ENCODE assay signal across 18 cellular contexts in genomic region chr6:18165746-18166145, GRCh38. TPM values are rescaled to one million over a fixed set of nuclear protein-coding genes. Genes with fewer than 3 reads are reported as not detected.
"Had no signal": no experiment of that assay in that cellular context is flagged by ENCODE, and none has a peak within 500 bp of the region (broad histone marks: within the 10 kb centered on the region; RNA-seq: fewer than 3 reads in every experiment).

No MANE protein-coding gene starts in this region.

- H3K4me3 Mint-ChIP-seq: activated B cell treated with CpG ODN at 0.5 μM for 24 hours; activated T-cell treated with anti-CD3 and anti-CD28 coated beads, Interleukin-2, amount 50 U/mL, for 72 hours; naive B cell; stimulated activated effector memory CD8-positive, alpha-beta T cell treated with anti-CD3 and anti-CD28 coated beads, Interleukin-12 subunit alpha, Interleukin-12 subunit beta, amount 100 ng/mL, for 72 hours; T-helper 17 cell had no signal

- H3K9me3 Mint-ChIP-seq: activated B cell treated with CpG ODN at 0.5 μM for 24 hours; activated naive CD4-positive, alpha-beta T cell treated with anti-CD3 and anti-CD28 coated beads, Interleukin-2, amount 50 U/mL, for 72 hours; stimulated activated effector memory CD8-positive, alpha-beta T cell treated with anti-CD3 and anti-CD28 coated beads, Interleukin-12 subunit alpha, Interleukin-12 subunit beta, amount 100 ng/mL, for 72 hours had no signal

- H3K4me1 ChIP-seq: colonic mucosa, esophagus muscularis mucosa, lower lobe of right lung had no signal

- H3K9me3 ChIP-seq: colonic mucosa, esophagus muscularis mucosa, thoracic aorta had no signal

- H3K4me3 ChIP-seq: colonic mucosa, esophagus muscularis mucosa, lower lobe of right lung, thoracic aorta had no signal

- H3K4me1 Mint-ChIP-seq: activated B cell treated with CpG ODN at 0.5 μM for 24 hours, T-helper 17 cell had no signal

- H3K27ac ChIP-seq: colonic mucosa, esophagus muscularis mucosa, lower lobe of right lung, thoracic aorta had no signal

- H3K27me3 ChIP-seq: colonic mucosa, esophagus muscularis mucosa had no signal

- H3K27me3 Mint-ChIP-seq: activated B cell treated with CpG ODN at 0.5 μM for 24 hours, naive B cell, T-helper 17 cell had no signal

- H3K27ac Mint-ChIP-seq: activated B cell treated with CpG ODN at 0.5 μM for 24 hours; activated naive CD4-positive, alpha-beta T cell treated with anti-CD3 and anti-CD28 coated beads, Interleukin-2, amount 50 U/mL, for 72 hours; activated T-cell treated with anti-CD3 and anti-CD28 coated beads, Interleukin-2, amount 50 U/mL, for 72 hours; naive B cell; stimulated activated effector memory CD8-positive, alpha-beta T cell treated with anti-CD3 and anti-CD28 coated beads, Interleukin-12 subunit alpha, Interleukin-12 subunit beta, amount 100 ng/mL, for 72 hours; T-helper 17 cell had no signal

- DNase-seq: activated B cell treated with CpG ODN at 0.5 μM for 24 hours; activated CD4-positive, alpha-beta T cell treated with anti-CD3 and anti-CD28 coated beads for 48 hours; activated CD8-positive, alpha-beta memory T cell treated with anti-CD3 and anti-CD28 coated beads, Interleukin-2, amount 50 U/mL, for 48 hours; activated gamma-delta T cell; activated T-cell treated with anti-CD3 and anti-CD28 coated beads, Interleukin-2, amount 50 U/mL, for 72 hours; amniotic stem cell; caudate nucleus; colonic mucosa; foreskin melanocyte; head of caudate nucleus; midbrain; naive B cell; T-helper 17 cell had no signal

RNA-seq across cellular contexts. Expression of gene NHLRC1, which starts 43.3 kb away (rescaled TPM):
- total RNA-seq: activated naive CD4-positive, alpha-beta T cell treated with anti-CD3 and anti-CD28 coated beads, Interleukin-2, amount 50 U/mL, for 72 hours had no signal
